Comparison of ENCODE assay signal across 7 cellular contexts in the genomic region with DNA sequence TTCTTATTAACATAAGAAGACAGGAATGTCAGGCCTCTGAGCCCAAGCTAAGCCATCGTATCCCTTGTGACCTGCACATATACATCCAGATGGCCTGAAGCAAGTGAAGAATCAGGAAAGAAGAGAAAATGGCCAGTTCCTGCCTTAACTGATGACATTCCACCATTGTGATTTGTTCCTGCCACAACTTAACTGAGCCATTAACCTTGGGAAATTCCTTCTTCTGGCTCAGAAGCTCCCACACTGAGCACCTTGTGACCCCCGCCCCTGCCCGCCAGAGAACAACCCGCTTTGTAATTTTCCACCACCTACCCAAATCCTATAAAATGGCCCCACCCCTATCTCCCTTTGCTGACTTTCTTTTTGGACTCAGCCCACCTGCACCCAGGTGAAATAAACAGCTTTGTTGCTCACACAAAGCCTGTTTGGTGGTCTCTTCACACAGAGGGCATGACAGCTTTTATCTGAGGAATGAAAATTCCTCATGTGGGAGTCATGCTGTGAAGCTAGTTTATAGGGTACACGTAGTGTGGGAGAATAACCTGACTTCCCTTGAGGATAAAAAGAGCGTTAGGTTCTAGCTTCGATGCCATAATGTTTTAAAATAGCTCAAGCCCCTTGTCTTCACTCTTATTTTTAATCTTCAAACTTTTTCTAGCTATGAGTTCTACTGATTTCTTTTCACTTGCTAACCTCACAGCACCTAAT.
DNase-seq lines count a peak whose midpoint lies in the region; TF ChIP-seq lines count a peak whose summit lies in the region.
"Not testable (repeated sequence)": the region's sequence is repeated elsewhere in the genome, so short reads cannot be mapped to it uniquely, and the experiment has no call there.

No MANE protein-coding gene starts in this region.

- H3K4me2 ChIP-seq in smooth muscle cell: peak overlapping the region; percentile 8

- not testable (repeated sequence) for H3K4me1 Mint-ChIP-seq in activated CD4-positive, alpha-beta T cell treated with anti-CD3 and anti-CD28 coated beads, Interleukin-2, amount 10 ng/mL, durations not matched to agents 24 days and 14 days

- intact Hi-C loops in activated CD4-positive, alpha-beta T cell treated with anti-CD3 and anti-CD28 coated beads, Interleukin-2, amount 10 ng/mL, durations not matched to agents 24 days and 14 days (cut with micrococcal nuclease): not testable (repeated sequence)

- H3K36me3 ChIP-seq in smooth muscle cell (ENCODE audit: low read depth): not testable (repeated sequence)

- not testable (repeated sequence) for H3K79me2 ChIP-seq in smooth muscle cell (ENCODE audit: low read depth)

- H3K4me3 Mint-ChIP-seq in activated CD4-positive, alpha-beta T cell treated with anti-CD3 and anti-CD28 coated beads, Interleukin-2, amount 10 ng/mL, durations not matched to agents 24 days and 14 days: not testable (repeated sequence)

- TF ChIP-seq CTCF in cardiac fibroblast (IDR thresholded peaks at IDR 0.05; ENCODE audit: low read depth, low read length); smooth muscle cell (IDR thresholded peaks at IDR 0.05; ENCODE audit: borderline replicate concordance, insufficient read depth, poor library complexity, severe bottlenecking): not testable (repeated sequence)

- H3K4me1 ChIP-seq in smooth muscle cell (ENCODE audit: low read depth): peaks cover 11% of the 10 kb centered on the region

- H3K27ac ChIP-seq in smooth muscle cell (ENCODE audit: low read depth): peak overlapping the region; percentile 11

- not testable (repeated sequence) for H3K27ac Mint-ChIP-seq in activated CD4-positive, alpha-beta T cell treated with anti-CD3 and anti-CD28 coated beads, Interleukin-2, amount 10 ng/mL, durations not matched to agents 24 days and 14 days

- H4K20me1 ChIP-seq in smooth muscle cell (ENCODE audit: low read depth): not testable (repeated sequence)

- 55% methylated on average over 7 of the region's 7 CpGs for WGBS in smooth muscle cell (ENCODE audit: low lambda C conversion rate)

- not testable (repeated sequence) for H3F3A ChIP-seq in smooth muscle cell (ENCODE audit: low read depth)

- H3K4me3 ChIP-seq in cardiac fibroblast (replicated peaks in 1 of 2; ENCODE audit: low read depth in 2 of 2, low read length in 2 of 2); smooth muscle cell: not testable (repeated sequence)

- not testable (repeated sequence) for H3K9me3 ChIP-seq in smooth muscle cell (replicated peaks; ENCODE audit: low read depth)

- H3K36me3 Mint-ChIP-seq in activated CD4-positive, alpha-beta T cell treated with anti-CD3 and anti-CD28 coated beads, Interleukin-2, amount 10 ng/mL, durations not matched to agents 24 days and 14 days (ENCODE audit: low read depth): not testable (repeated sequence)

- H3K27me3 ChIP-seq in smooth muscle cell (ENCODE audit: low read depth): not testable (repeated sequence)

- DNase-seq in ELR (ENCODE audit: low read depth) (peak; percentile 42), M059J (ENCODE audit: low read depth) (peak; percentile 81), cardiac fibroblast (ENCODE audit: low read depth in 2 of 2) (peak; percentile 33 to 46), glomerular visceral epithelial cell (ENCODE audit: extremely low spot score) (peak; percentile 32), kidney tubule cell (ENCODE audit: low spot score) (peak; percentile 17)
- DNase-seq in activated CD4-positive, alpha-beta T cell treated with anti-CD3 and anti-CD28 coated beads, Interleukin-2, amount 10 ng/mL, durations not matched to agents 24 days and 14 days: peak; percentile 28
- DNase-seq in smooth muscle cell (lab: John Stamatoyannopoulos, UW; ENCODE audit: unreplicated experiment): not testable (repeated sequence)

- H2AFZ ChIP-seq in smooth muscle cell (ENCODE audit: low read depth): peak overlapping the region; percentile 4

- H3K9ac ChIP-seq in smooth muscle cell (ENCODE audit: low read depth): not testable (repeated sequence)

- not testable (repeated sequence) for H3K27me3 Mint-ChIP-seq in activated CD4-positive, alpha-beta T cell treated with anti-CD3 and anti-CD28 coated beads, Interleukin-2, amount 10 ng/mL, durations not matched to agents 24 days and 14 days

- not testable (repeated sequence) for H3K9me3 Mint-ChIP-seq in activated CD4-positive, alpha-beta T cell treated with anti-CD3 and anti-CD28 coated beads, Interleukin-2, amount 10 ng/mL, durations not matched to agents 24 days and 14 days
